ENCODE assay signal across 31 cellular contexts in the genomic region with DNA sequence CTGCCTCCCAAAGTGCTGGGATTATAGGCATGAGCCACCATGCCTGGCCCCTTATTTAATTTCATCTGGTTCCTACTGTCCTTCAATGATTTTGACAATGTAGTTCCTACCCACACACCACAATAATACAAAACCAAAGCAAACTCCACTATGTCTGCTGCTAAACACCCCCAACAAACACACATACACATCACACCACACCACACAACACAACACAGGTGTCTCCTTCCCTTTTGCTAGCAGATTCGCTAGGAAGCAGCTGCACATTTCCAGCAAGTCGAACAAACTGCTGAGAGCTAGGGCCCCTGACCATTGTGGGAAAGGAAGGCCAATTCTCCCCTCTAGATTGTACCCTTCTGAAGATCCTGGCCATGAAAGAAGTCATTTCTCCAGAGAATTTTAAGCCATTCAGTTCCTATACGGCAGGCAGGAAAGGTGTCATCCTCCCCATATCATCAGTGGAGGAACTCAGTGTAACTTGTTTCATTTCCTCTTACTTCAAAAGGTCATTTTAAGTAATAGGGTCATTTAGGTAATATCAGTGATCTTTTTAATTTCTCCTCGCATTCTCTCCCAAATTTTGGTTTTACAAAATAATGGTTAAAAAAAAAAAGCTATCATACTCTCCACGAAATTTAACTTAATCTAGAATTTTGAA. TPM values are rescaled to one million over a fixed set of nuclear protein-coding genes. Genes with fewer than 3 reads are reported as not detected.
A peak's percentile ranks its signal among the peaks of the same experiment; 100 is the strongest.
DNase-seq lines count a peak whose midpoint lies in the region; ATAC-seq lines count a peak whose summit lies in the region.
"Had no signal": no experiment of that assay in that cellular context is flagged by ENCODE, and none has a peak within 500 bp of the region (broad histone marks: within the 10 kb centered on the region; RNA-seq: fewer than 3 reads in every experiment).

No MANE protein-coding gene starts in this region.

- no peaks in the 10 kb centered on the region for H3K27me3 Mint-ChIP-seq in activated CD4-positive, alpha-beta T cell treated with anti-CD3 and anti-CD28 coated beads, Interleukin-2, amount 10 ng/mL, durations not matched to agents 7 days and 5 days
- H3K27me3 Mint-ChIP-seq in IgD-negative memory B cell: no peaks in the 10 kb centered on the region
- no peaks in the 10 kb centered on the region for H3K27me3 Mint-ChIP-seq in central memory CD8-positive, alpha-beta T cell
- H3K27me3 Mint-ChIP-seq in stimulated activated memory B cell treated with anti-CD40 and anti-IgM and Interleukin-4, amounts not matched to agents 10 μg/mL and 1 μg/mL and 100 μg/mL, for 72 hours: no peaks in the 10 kb centered on the region
- no peaks in the 10 kb centered on the region for H3K27me3 Mint-ChIP-seq in activated T-helper 17 cell treated with anti-CD3 and anti-CD28 coated beads, Interleukin-2, amount 50 U/mL, for 72 hours
- H3K27me3 Mint-ChIP-seq: activated CD8-positive, alpha-beta memory T cell treated with anti-CD3 and anti-CD28 coated beads, Interleukin-2, amount 10 ng/mL, durations not matched to agents 7 days and 5 days; T-cell had no signal

- CTCF ChIA-PET in activated CD4-positive, alpha-beta T cell treated with anti-CD3 and anti-CD28 coated beads, Interleukin-2, amount 10 ng/mL, durations not matched to agents 7 days and 5 days (lab: Charles Lee): interaction anchor here (0.5 to 1.5 kb wide), 2 partner anchors 71 to 82 kb away, joined by 3 read pairs; no protein-coding TSS in a partner anchor
- CTCF ChIA-PET in HEK293T (lab: Yijun Ruan, JAX): interaction anchor here (0.7 kb wide), 1 partner anchor 1557 kb away, joined by 3 read pairs; no protein-coding TSS in a partner anchor

- H3K9me3 Mint-ChIP-seq in activated CD4-positive, alpha-beta T cell treated with anti-CD3 and anti-CD28 coated beads, Interleukin-2, amount 10 ng/mL, durations not matched to agents 7 days and 5 days: no peaks in the 10 kb centered on the region
- no peaks in the 10 kb centered on the region for H3K9me3 Mint-ChIP-seq in IgD-negative memory B cell
- H3K9me3 Mint-ChIP-seq in central memory CD8-positive, alpha-beta T cell: no peaks in the 10 kb centered on the region
- H3K9me3 Mint-ChIP-seq in stimulated activated memory B cell treated with anti-CD40 and anti-IgM and Interleukin-4, amounts not matched to agents 10 μg/mL and 1 μg/mL and 100 μg/mL, for 72 hours: no peaks in the 10 kb centered on the region
- no peaks in the 10 kb centered on the region for H3K9me3 Mint-ChIP-seq in activated T-helper 17 cell treated with anti-CD3 and anti-CD28 coated beads, Interleukin-2, amount 50 U/mL, for 72 hours
- H3K9me3 Mint-ChIP-seq: natural killer cell, T-cell had no signal

- H3K27ac Mint-ChIP-seq in activated CD4-positive, alpha-beta T cell treated with anti-CD3 and anti-CD28 coated beads, Interleukin-2, amount 10 ng/mL, durations not matched to agents 7 days and 5 days: peak overlapping the region; percentile 4
- H3K27ac Mint-ChIP-seq in IgD-negative memory B cell: peak overlapping the region; percentile 12 to 97 (median 83)
- peak overlapping the region; percentile 17 for H3K27ac Mint-ChIP-seq in central memory CD8-positive, alpha-beta T cell (ENCODE audit: low read depth)
- H3K27ac Mint-ChIP-seq in stimulated activated memory B cell treated with anti-CD40 and anti-IgM and Interleukin-4, amounts not matched to agents 10 μg/mL and 1 μg/mL and 100 μg/mL, for 72 hours: peak overlapping the region; percentile 78
- H3K27ac Mint-ChIP-seq in activated T-helper 17 cell treated with anti-CD3 and anti-CD28 coated beads, Interleukin-2, amount 50 U/mL, for 72 hours: no peak overlapping the region
- H3K27ac Mint-ChIP-seq: activated CD8-positive, alpha-beta memory T cell treated with anti-CD3 and anti-CD28 coated beads, Interleukin-2, amount 10 ng/mL, durations not matched to agents 7 days and 5 days; T-cell had no signal

- H3K4me3 Mint-ChIP-seq in activated CD4-positive, alpha-beta T cell treated with anti-CD3 and anti-CD28 coated beads, Interleukin-2, amount 10 ng/mL, durations not matched to agents 7 days and 5 days: no peak overlapping the region
- peak overlapping the region; percentile 2 to 70 (median 66) for H3K4me3 Mint-ChIP-seq in IgD-negative memory B cell
- H3K4me3 Mint-ChIP-seq in central memory CD8-positive, alpha-beta T cell: no peak overlapping the region
- peak overlapping the region; percentile 62 for H3K4me3 Mint-ChIP-seq in stimulated activated memory B cell treated with anti-CD40 and anti-IgM and Interleukin-4, amounts not matched to agents 10 μg/mL and 1 μg/mL and 100 μg/mL, for 72 hours
- H3K4me3 Mint-ChIP-seq in activated T-helper 17 cell treated with anti-CD3 and anti-CD28 coated beads, Interleukin-2, amount 50 U/mL, for 72 hours: no peak overlapping the region
- H3K4me3 Mint-ChIP-seq: activated CD8-positive, alpha-beta memory T cell treated with anti-CD3 and anti-CD28 coated beads, Interleukin-2, amount 10 ng/mL, durations not matched to agents 7 days and 5 days; natural killer cell; T-cell had no signal

- no peak for ATAC-seq in central memory CD8-positive, alpha-beta T cell (replicated peaks; ENCODE audit: extremely low read depth, poor library complexity, severe bottlenecking)
- no peak for ATAC-seq in stimulated activated memory B cell treated with anti-CD40 and anti-IgM and Interleukin-4, amounts not matched to agents 10 μg/mL and 1 μg/mL and 100 μg/mL, for 72 hours
- ATAC-seq in activated T-helper 17 cell treated with anti-CD3 and anti-CD28 coated beads, Interleukin-2, amount 50 U/mL, for 72 hours (replicated peaks): no peak
- ATAC-seq: activated CD8-positive, alpha-beta memory T cell treated with anti-CD3 and anti-CD28 coated beads, Interleukin-2, amount 10 ng/mL, durations not matched to agents 7 days and 5 days; heart left ventricle; natural killer cell; T-cell had no signal

- peaks cover 21% of the 10 kb centered on the region for H3K36me3 Mint-ChIP-seq in activated CD4-positive, alpha-beta T cell treated with anti-CD3 and anti-CD28 coated beads, Interleukin-2, amount 10 ng/mL, durations not matched to agents 7 days and 5 days (ENCODE audit: low read depth)
- peaks cover 4% of the 10 kb centered on the region for H3K36me3 Mint-ChIP-seq in IgD-negative memory B cell
- H3K36me3 Mint-ChIP-seq in central memory CD8-positive, alpha-beta T cell (ENCODE audit: insufficient read depth): peaks cover 3% of the 10 kb centered on the region
- H3K36me3 Mint-ChIP-seq in stimulated activated memory B cell treated with anti-CD40 and anti-IgM and Interleukin-4, amounts not matched to agents 10 μg/mL and 1 μg/mL and 100 μg/mL, for 72 hours: peaks cover 16% of the 10 kb centered on the region
- peaks cover 58% of the 10 kb centered on the region for H3K36me3 Mint-ChIP-seq in activated T-helper 17 cell treated with anti-CD3 and anti-CD28 coated beads, Interleukin-2, amount 50 U/mL, for 72 hours (ENCODE audit: low read depth)
- H3K36me3 Mint-ChIP-seq: natural killer cell had no signal

- H3K4me1 Mint-ChIP-seq in activated CD4-positive, alpha-beta T cell treated with anti-CD3 and anti-CD28 coated beads, Interleukin-2, amount 10 ng/mL, durations not matched to agents 7 days and 5 days: peaks cover 5% of the 10 kb centered on the region
- peaks cover 5 to 7% (median 6%) of the 10 kb centered on the region in 3 donors for H3K4me1 Mint-ChIP-seq in IgD-negative memory B cell
- H3K4me1 Mint-ChIP-seq in central memory CD8-positive, alpha-beta T cell: no peaks in the 10 kb centered on the region
- peaks cover 11% of the 10 kb centered on the region for H3K4me1 Mint-ChIP-seq in stimulated activated memory B cell treated with anti-CD40 and anti-IgM and Interleukin-4, amounts not matched to agents 10 μg/mL and 1 μg/mL and 100 μg/mL, for 72 hours
- H3K4me1 Mint-ChIP-seq in activated T-helper 17 cell treated with anti-CD3 and anti-CD28 coated beads, Interleukin-2, amount 50 U/mL, for 72 hours: no peaks in the 10 kb centered on the region

- DNase-seq in activated CD4-positive, alpha-beta T cell treated with anti-CD3 and anti-CD28 coated beads, Interleukin-2, amount 10 ng/mL, durations not matched to agents 7 days and 5 days: no peak
- DNase-seq in activated CD4-positive, alpha-beta T cell treated with anti-CD3 and anti-CD28 coated beads for 48 hours: no peak
- no peak for DNase-seq in central memory CD8-positive, alpha-beta T cell (ENCODE audit: low spot score in 2 of 2)
- DNase-seq in cerebellar cortex (ENCODE audit: low spot score) (no peak), HEK293T (ENCODE audit: extremely low spot score) (no peak)
- DNase-seq: activated CD8-positive, alpha-beta memory T cell treated with anti-CD3 and anti-CD28 coated beads, Interleukin-2, amount 10 ng/mL, durations not matched to agents 7 days and 5 days; activated naive CD4-positive, alpha-beta T cell treated with Interleukin-2 at 50 U/mL for 16 hours; activated T-cell treated with anti-CD3 and anti-CD28 coated beads, Interleukin-2, amount 50 U/mL, for 48 hours; amniotic stem cell; DMS79; effector CD8-positive, alpha-beta T cell; erythroblast; GF-D8; GOT3; heart left ventricle; Kasumi-1; natural killer cell; NCI-H1092 treated with DMSO at 0.1 percent for 48 hours; NCI-H187 treated with DMSO at 0.1 percent for 48 hours; NCI-H524 treated with DMSO at 0.1 percent for 48 hours; RPMI8226; T-cell; tibial artery had no signal

- POLR2A ChIA-PET in activated CD4-positive, alpha-beta T cell treated with anti-CD3 and anti-CD28 coated beads, Interleukin-2, amount 10 ng/mL, durations not matched to agents 7 days and 5 days (lab: Charles Lee): no interaction called here
- POLR2A ChIA-PET in HEK293T (lab: Yijun Ruan, JAX): no interaction called here

RNA-seq across cellular contexts. Expression of a gene that starts 18.5 kb away (rescaled TPM):
- total RNA-seq in activated CD4-positive, alpha-beta T cell treated with anti-CD3 and anti-CD28 coated beads, Interleukin-2, amount 10 ng/mL, durations not matched to agents 7 days and 5 days: 100 to 1,000 TPM; 217 to 227 TPM
- 66.6 TPM for polyA plus RNA-seq in IgD-negative memory B cell
- 100 to 1,000 TPM; 179 to 277 TPM for total RNA-seq in activated T-helper 17 cell treated with anti-CD3 and anti-CD28 coated beads, Interleukin-2, amount 50 U/mL, for 72 hours

RNA-seq across cellular contexts. Expression of a gene that starts 18.8 kb away (rescaled TPM):
- 1 to 10 TPM; 9.3 to 9.5 TPM for total RNA-seq in activated CD4-positive, alpha-beta T cell treated with anti-CD3 and anti-CD28 coated beads, Interleukin-2, amount 10 ng/mL, durations not matched to agents 7 days and 5 days
- 4.1 TPM for polyA plus RNA-seq in IgD-negative memory B cell
- total RNA-seq in activated T-helper 17 cell treated with anti-CD3 and anti-CD28 coated beads, Interleukin-2, amount 50 U/mL, for 72 hours: 1 to 10 TPM; 3.3 to 5.4 TPM

RNA-seq across cellular contexts. Expression of a gene that starts 41.2 kb away (rescaled TPM):
- 10 to 100 TPM; 68.1 to 70.4 TPM for total RNA-seq in activated CD4-positive, alpha-beta T cell treated with anti-CD3 and anti-CD28 coated beads, Interleukin-2, amount 10 ng/mL, durations not matched to agents 7 days and 5 days
- polyA plus RNA-seq in IgD-negative memory B cell: 111 TPM
- 10 to 100 TPM; 53.4 to 69.1 TPM for total RNA-seq in activated T-helper 17 cell treated with anti-CD3 and anti-CD28 coated beads, Interleukin-2, amount 50 U/mL, for 72 hours

RNA-seq across cellular contexts. Expression of a gene that starts 43.9 kb away (rescaled TPM):
- total RNA-seq in activated CD4-positive, alpha-beta T cell treated with anti-CD3 and anti-CD28 coated beads, Interleukin-2, amount 10 ng/mL, durations not matched to agents 7 days and 5 days: not detected
- not detected for polyA plus RNA-seq in IgD-negative memory B cell
- total RNA-seq in activated T-helper 17 cell treated with anti-CD3 and anti-CD28 coated beads, Interleukin-2, amount 50 U/mL, for 72 hours: under 1 TPM in 1 of 2 donors, not detected in 1; 0.26 TPM
- total RNA-seq: A673, kidney epithelial cell, lower leg skin, natural killer cell, osteoblast, SJSA1 had no signal
- polyA plus RNA-seq: heart left ventricle had no signal

RNA-seq across cellular contexts. Expression of a gene that starts 50.6 kb away (rescaled TPM):
- 10 to 100 TPM; 74.5 to 79.6 TPM for total RNA-seq in activated CD4-positive, alpha-beta T cell treated with anti-CD3 and anti-CD28 coated beads, Interleukin-2, amount 10 ng/mL, durations not matched to agents 7 days and 5 days
- 68.5 TPM for polyA plus RNA-seq in IgD-negative memory B cell
- 10 to 100 TPM; 35.5 to 65.6 TPM for total RNA-seq in activated T-helper 17 cell treated with anti-CD3 and anti-CD28 coated beads, Interleukin-2, amount 50 U/mL, for 72 hours

Comparison
In these comparisons a context has a peak if more than half of its experiments do, and no peak if none do; other contexts are left out.
1. H3K4me3 Mint-ChIP-seq: peak in IgD-negative memory B cell (4 of 4) and stimulated activated memory B cell treated with anti-CD40 and anti-IgM and Interleukin-4, amounts not matched to agents 10 μg/mL and 1 μg/mL and 100 μg/mL, for 72 hours (single experiment); none in activated CD4-positive, alpha-beta T cell treated with anti-CD3 and anti-CD28 coated beads, Interleukin-2, amount 10 ng/mL, durations not matched to agents 7 days and 5 days (single experiment), central memory CD8-positive, alpha-beta T cell (single experiment) and activated T-helper 17 cell treated with anti-CD3 and anti-CD28 coated beads, Interleukin-2, amount 50 U/mL, for 72 hours (single experiment).